In genomic region chr17:75854111-75854748, GRCh38 we compare ENCODE assay signal across 8 cellular contexts. TPM values are rescaled to one million over a fixed set of nuclear protein-coding genes. Genes with fewer than 3 reads are reported as not detected.
DNase-seq lines count a peak whose midpoint lies in the region; ATAC-seq and TF ChIP-seq lines count a peak whose summit lies in the region.

No MANE protein-coding gene starts in this region.

- no peak for TF ChIP-seq POLR2A in Peyer's patch (IDR thresholded peaks at IDR 0.05)

- peak overlapping the region; percentile 76 for H3K27ac ChIP-seq in DND-41 (ENCODE audit: low read length)
- peak overlapping the region; percentile 93 to 99 (median 96) for H3K27ac ChIP-seq in Peyer's patch
- H3K27ac ChIP-seq in trophoblast cell (ENCODE audit: low read depth, low read length): peak overlapping the region; percentile 21

- no peak overlapping the region for H3K23ac ChIP-seq in trophoblast cell (ENCODE audit: low read length)

- ATAC-seq in DND-41 (ENCODE audit: insufficient read depth, low read depth) (no peak), GM19023 (IDR thresholded peaks at IDR 0.05; ENCODE audit: unreplicated experiment) (no peak)

- H3K79me2 ChIP-seq in DND-41 (ENCODE audit: insufficient read depth, low read length) (peaks cover 31% of the 10 kb centered on the region), trophoblast cell (ENCODE audit: control insufficient read depth, insufficient read depth, low read length, poor library complexity) (peaks cover 3% of the 10 kb centered on the region)

- TF ChIP-seq CTCF in DND-41 (IDR thresholded peaks at IDR 0.05; ENCODE audit: borderline replicate concordance, extremely low read depth, low read length, poor library complexity, severe bottlenecking): no peak
- no peak for TF ChIP-seq CTCF in Peyer's patch (IDR thresholded peaks at IDR 0.05)
- no peak for TF ChIP-seq CTCF in fibroblast of the aortic adventitia (IDR thresholded peaks at IDR 0.05; ENCODE audit: insufficient read depth, low read length)

- peak overlapping the region; percentile 64 for H3K9ac ChIP-seq in DND-41 (ENCODE audit: low read depth, low read length)
- H3K9ac ChIP-seq in trophoblast cell (ENCODE audit: low read length): no peak overlapping the region

- DNase-seq in DND-41 (no peak), Peyer's patch (no peak), fibroblast of the aortic adventitia (ENCODE audit: low read depth) (peak; percentile 63), trophoblast cell (peak; percentile 89 to 95), NCI-H1417 treated with DMSO at 0.1 percent for 48 hours (lab: John Stamatoyannopoulos, UW) (no peak), iPS-NIHi11 (ENCODE audit: low spot score) (no peak)
- no peak for DNase-seq in effector CD8-positive, alpha-beta T cell (lab: John Stamatoyannopoulos, UW)

- H4K8ac ChIP-seq in trophoblast cell (ENCODE audit: low read depth, low read length): peak overlapping the region; percentile 13

- H3K4me2 ChIP-seq in DND-41 (ENCODE audit: insufficient read depth, low read length) (peak overlapping the region; percentile 86), trophoblast cell (ENCODE audit: low read length) (peak overlapping the region; percentile 73)

- no peak overlapping the region for H4K12ac ChIP-seq in trophoblast cell (ENCODE audit: low read depth, low read length)

- no peak overlapping the region for H3K18ac ChIP-seq in trophoblast cell (ENCODE audit: low read length)

- peak overlapping the region; percentile 16 for H3K4ac ChIP-seq in trophoblast cell (ENCODE audit: low read depth, low read length)

- H4K20me1 ChIP-seq in DND-41 (ENCODE audit: insufficient read depth, low read length): peaks cover 5% of the 10 kb centered on the region

- H3K4me3 ChIP-seq in DND-41 (ENCODE audit: low read depth in 1 of 2, low read length in 2 of 2) (peak overlapping the region; percentile 58 to 64; a peak in 3 of 4 replicates), Peyer's patch (peak overlapping the region; percentile 66 to 97 (median 80)), fibroblast of the aortic adventitia (ENCODE audit: low read depth, low read length) (peak overlapping the region; percentile 78), trophoblast cell (ENCODE audit: low read depth, low read length) (no peak overlapping the region)

- no peaks in the 10 kb centered on the region for H3K27me3 ChIP-seq in DND-41 (ENCODE audit: insufficient read depth, low read length, poor library complexity)
- no peaks in the 10 kb centered on the region for H3K27me3 ChIP-seq in Peyer's patch
- H3K27me3 ChIP-seq in trophoblast cell (ENCODE audit: insufficient read depth, low read length): no peaks in the 10 kb centered on the region

- peaks cover 17% of the 10 kb centered on the region for H3K4me1 ChIP-seq in DND-41 (ENCODE audit: insufficient read depth, low read length)
- peaks cover 0 to 36% (median 15%) of the 10 kb centered on the region in 4 donors for H3K4me1 ChIP-seq in Peyer's patch
- H3K4me1 ChIP-seq in trophoblast cell (ENCODE audit: control insufficient read depth in 1 of 2, insufficient read depth in 2 of 2, low read length in 2 of 2): peaks cover 5 to 14% of the 10 kb centered on the region in 2 experiments

- H3K79me1 ChIP-seq in trophoblast cell (ENCODE audit: low read length): peaks cover 3% of the 10 kb centered on the region

- H3K36me3 ChIP-seq in DND-41 (ENCODE audit: insufficient read depth, low read length) (peaks cover 20% of the 10 kb centered on the region), Peyer's patch (peaks cover 0 to 30% (median 0%) of the 10 kb centered on the region in 3 donors), trophoblast cell (ENCODE audit: control insufficient read depth in 1 of 2, insufficient read depth in 2 of 2, low read length in 2 of 2) (peaks cover 21% of the 10 kb centered on the region in 2 experiments)

- H2AFZ ChIP-seq in DND-41 (ENCODE audit: low read depth, low read length) (peak overlapping the region; percentile 25; the same call in 1 of the 2 replicates), trophoblast cell (ENCODE audit: insufficient read depth, low read length, poor library complexity) (no peak overlapping the region)

- WGBS in trophoblast cell (ENCODE audit: extremely low coverage, insufficient coverage, insufficient read length): no CpG with 5 or more reads among the region's 7 CpGs

- H2BK12ac ChIP-seq in trophoblast cell (ENCODE audit: low read length): peak overlapping the region; percentile 36

- peak overlapping the region; percentile 13 for H2BK5ac ChIP-seq in trophoblast cell (ENCODE audit: low read depth, low read length, poor library complexity)

- peak overlapping the region; percentile 45 for H4K91ac ChIP-seq in trophoblast cell (ENCODE audit: low read depth, low read length)

- no peak overlapping the region for H2BK120ac ChIP-seq in trophoblast cell (ENCODE audit: insufficient read depth, low read length, poor library complexity)

- no peak overlapping the region for H3K14ac ChIP-seq in trophoblast cell (ENCODE audit: low read length)

- peak overlapping the region; percentile 22 for H2AK5ac ChIP-seq in trophoblast cell (ENCODE audit: low read length)

- H3K9me3 ChIP-seq in DND-41 (ENCODE audit: insufficient read depth, low read length, severe bottlenecking): no peaks in the 10 kb centered on the region
- no peaks in the 10 kb centered on the region for H3K9me3 ChIP-seq in Peyer's patch
- no peaks in the 10 kb centered on the region for H3K9me3 ChIP-seq in trophoblast cell (ENCODE audit: insufficient read depth, low read depth, low read length)

RNA-seq across cellular contexts. Expression of gene WBP2, which starts 0.9 kb away (rescaled TPM):
- total RNA-seq in Peyer's patch (10 to 100 TPM; 45.4 to 61.4 (median 53.7) TPM), fibroblast of the aortic adventitia (ENCODE audit: low replicate concordance) (23.3 and 24.1 TPM in 2 replicates)
- polyA plus RNA-seq in trophoblast cell (2013): 131 and 133 TPM in 2 replicates

RNA-seq across cellular contexts. Expression of gene UNC13D, which starts 10.0 kb away (rescaled TPM):
- total RNA-seq in Peyer's patch (10 to 100 TPM in 3 of 4 donors, 1 to 10 TPM in 1; 8.4 to 45.4 (median 22.2) TPM), fibroblast of the aortic adventitia (ENCODE audit: low replicate concordance) (0.54 and 2.3 TPM in 2 replicates)
- 4.4 and 4.9 TPM in 2 replicates for polyA plus RNA-seq in trophoblast cell (2013)

RNA-seq across cellular contexts. Expression of gene TRIM47, which starts 24.2 kb away (rescaled TPM):
- 10 to 100 TPM; 16.5 to 61.4 (median 45.7) TPM for total RNA-seq in Peyer's patch
- 14.9 and 20.9 TPM in 2 replicates for total RNA-seq in fibroblast of the aortic adventitia (ENCODE audit: low replicate concordance)
- polyA plus RNA-seq in trophoblast cell (2013): 1.0 and 1.4 TPM in 2 replicates

RNA-seq across cellular contexts. Expression of gene TRIM65, which starts 42.5 kb away (rescaled TPM):
- 10 to 100 TPM; 14.0 to 22.7 (median 16.9) TPM for total RNA-seq in Peyer's patch
- total RNA-seq in fibroblast of the aortic adventitia (ENCODE audit: low replicate concordance): 7.7 and 11.4 TPM in 2 replicates
- polyA plus RNA-seq in trophoblast cell (2013): 7.5 and 7.7 TPM in 2 replicates

RNA-seq across cellular contexts. Expression of gene MRPL38, which starts 50.5 kb away (rescaled TPM):
- total RNA-seq in Peyer's patch: 10 to 100 TPM; 61.1 to 95.7 (median 72.9) TPM
- total RNA-seq in fibroblast of the aortic adventitia (ENCODE audit: low replicate concordance): 27.0 and 39.2 TPM in 2 replicates
- 45.9 and 48.7 TPM in 2 replicates for polyA plus RNA-seq in trophoblast cell (2013)

Comparison
In these comparisons a context has a peak if more than half of its experiments do, and no peak if none do; other contexts are left out.
1. DNase-seq: peak in fibroblast of the aortic adventitia (single experiment) and trophoblast cell (2 of 2); none in DND-41 (single experiment), Peyer's patch (0 of 3), effector CD8-positive, alpha-beta T cell (single experiment), NCI-H1417 treated with DMSO at 0.1 percent for 48 hours (single experiment) and iPS-NIHi11 (single experiment).
2. H3K27ac ChIP-seq: peak in every context shown above with its lines; median percentile 96 in Peyer's patch; 76 in DND-41; 21 in trophoblast cell.